In genomic region chr3:106371605-106372292, GRCh38 we compare ENCODE assay signal across 28 cellular contexts.
"Had no signal": no experiment of that assay in that cellular context is flagged by ENCODE, and none has a peak within 500 bp of the region (broad histone marks: within the 10 kb centered on the region; RNA-seq: fewer than 3 reads in every experiment).

No MANE protein-coding gene starts in this region.

- H3K4me2 ChIP-seq: neural progenitor cell had no signal

- H2AFZ ChIP-seq: neural progenitor cell had no signal

- H3K4me1 ChIP-seq: body of pancreas, neural progenitor cell, stomach, thyroid gland, upper lobe of left lung had no signal

- H3K36me3 Mint-ChIP-seq: activated naive CD4-positive, alpha-beta T cell treated with anti-CD3 and anti-CD28 coated beads, Interleukin-2, amount 50 U/mL, for 24 hours; immature natural killer cell; naive thymus-derived CD8-positive, alpha-beta T cell; neural progenitor cell; stimulated activated naive B cell treated with anti-CD40 and anti-IgM and Interleukin-4, amounts not matched to agents 10 μg/mL and 1 μg/mL and 100 μg/mL, for 72 hours had no signal

- DNase-seq: activated CD4-positive, alpha-beta T cell treated with anti-CD3 and anti-CD28 coated beads, Interleukin-2, amount 10 ng/mL, durations not matched to agents 24 days and 14 days; activated CD4-positive, CD25-positive, alpha-beta regulatory T cell treated with anti-CD3 and anti-CD28 coated beads, Interleukin-2, amount 50 U/mL, for 72 hours; activated CD8-positive, alpha-beta T cell treated with anti-CD3 and anti-CD28 coated beads for 36 hours; activated naive CD8-positive, alpha-beta T cell treated with anti-CD3 and anti-CD28 coated beads, Interleukin-2, amount 50 U/mL, for 24 hours; activated T-cell treated with anti-CD3 and anti-CD28 coated beads, Interleukin-2, amount 50 U/mL, for 48 hours; body of pancreas; dermis blood vessel endothelial cell; effector CD4-positive, alpha-beta T cell; esophagus squamous epithelium; head of caudate nucleus; hypothalamus; immature natural killer cell; naive thymus-derived CD8-positive, alpha-beta T cell; occipital lobe; retina; stimulated activated CD4-positive, alpha-beta T cell treated with anti-CD3 and anti-CD28 coated beads, Interleukin-15, amount 100 ng/mL, for 24 hours; stimulated activated CD4-positive, alpha-beta T cell treated with anti-CD3 and anti-CD28 coated beads, Interleukin-2, amount 100 ng/mL, for 24 hours; stimulated activated naive B cell treated with anti-CD40 and anti-IgM and Interleukin-4, amounts not matched to agents 10 μg/mL and 1 μg/mL and 100 μg/mL, for 72 hours; stomach; T-helper 2 cell; thyroid gland; upper lobe of left lung had no signal

- H3K4me3 ChIP-seq: body of pancreas, esophagus squamous epithelium, neural progenitor cell, stomach, thyroid gland, upper lobe of left lung, vagina had no signal

- H3K9me3 Mint-ChIP-seq: activated naive CD4-positive, alpha-beta T cell treated with anti-CD3 and anti-CD28 coated beads, Interleukin-2, amount 50 U/mL, for 24 hours; activated naive CD8-positive, alpha-beta T cell treated with anti-CD3 and anti-CD28 coated beads, Interleukin-2, amount 50 U/mL, for 24 hours; activated T-helper 2 cell treated with anti-CD3 and anti-CD28 coated beads, Interferon-gamma antibody, Interleukin-2, Interleukin-4, amounts not matched to agents 10 μg/mL and 5 μg/mL and 100 μg/mL, durations not matched to agents 14 hours and 24 hours and 36 hours; naive thymus-derived CD8-positive, alpha-beta T cell; neural progenitor cell; stimulated activated naive B cell treated with anti-CD40 and anti-IgM and Interleukin-4, amounts not matched to agents 10 μg/mL and 1 μg/mL and 100 μg/mL, for 72 hours had no signal

- H3K27ac Mint-ChIP-seq: activated CD4-positive, alpha-beta T cell treated with anti-CD3 and anti-CD28 coated beads, Interleukin-2, amount 10 ng/mL, durations not matched to agents 24 days and 14 days; activated CD8-positive, alpha-beta T cell treated with anti-CD3 and anti-CD28 coated beads for 36 hours; activated naive CD4-positive, alpha-beta T cell treated with anti-CD3 and anti-CD28 coated beads, Interleukin-2, amount 50 U/mL, for 24 hours; activated naive CD8-positive, alpha-beta T cell treated with anti-CD3 and anti-CD28 coated beads, Interleukin-2, amount 50 U/mL, for 24 hours; activated T-helper 2 cell treated with anti-CD3 and anti-CD28 coated beads, Interferon-gamma antibody, Interleukin-2, Interleukin-4, amounts not matched to agents 10 μg/mL and 5 μg/mL and 100 μg/mL, durations not matched to agents 14 hours and 24 hours and 36 hours; immature natural killer cell; naive thymus-derived CD8-positive, alpha-beta T cell; neural progenitor cell; progenitor cell of endocrine pancreas; stimulated activated naive B cell treated with anti-CD40 and anti-IgM and Interleukin-4, amounts not matched to agents 10 μg/mL and 1 μg/mL and 100 μg/mL, for 72 hours had no signal

- H3K36me3 ChIP-seq: esophagus squamous epithelium, neural progenitor cell, stomach, thyroid gland, upper lobe of left lung, vagina had no signal

- H3K27ac ChIP-seq: body of pancreas, epithelial cell of prostate, esophagus squamous epithelium, neural progenitor cell, stomach, thyroid gland, upper lobe of left lung, vagina had no signal

- H3K27me3 Mint-ChIP-seq: activated CD4-positive, alpha-beta T cell treated with anti-CD3 and anti-CD28 coated beads, Interleukin-2, amount 10 ng/mL, durations not matched to agents 24 days and 14 days; activated CD8-positive, alpha-beta T cell treated with anti-CD3 and anti-CD28 coated beads for 36 hours; activated naive CD4-positive, alpha-beta T cell treated with anti-CD3 and anti-CD28 coated beads, Interleukin-2, amount 50 U/mL, for 24 hours; activated naive CD8-positive, alpha-beta T cell treated with anti-CD3 and anti-CD28 coated beads, Interleukin-2, amount 50 U/mL, for 24 hours; naive thymus-derived CD8-positive, alpha-beta T cell; progenitor cell of endocrine pancreas had no signal

- ATAC-seq: activated CD8-positive, alpha-beta T cell treated with anti-CD3 and anti-CD28 coated beads for 36 hours; activated naive CD8-positive, alpha-beta T cell treated with anti-CD3 and anti-CD28 coated beads, Interleukin-2, amount 50 U/mL, for 24 hours; body of pancreas; naive thymus-derived CD8-positive, alpha-beta T cell; stimulated activated naive B cell treated with anti-CD40 and anti-IgM and Interleukin-4, amounts not matched to agents 10 μg/mL and 1 μg/mL and 100 μg/mL, for 72 hours had no signal

- H3K4me3 Mint-ChIP-seq: activated CD4-positive, alpha-beta T cell treated with anti-CD3 and anti-CD28 coated beads, Interleukin-2, amount 10 ng/mL, durations not matched to agents 24 days and 14 days; activated CD8-positive, alpha-beta T cell treated with anti-CD3 and anti-CD28 coated beads for 36 hours; activated naive CD4-positive, alpha-beta T cell treated with anti-CD3 and anti-CD28 coated beads, Interleukin-2, amount 50 U/mL, for 24 hours; activated naive CD8-positive, alpha-beta T cell treated with anti-CD3 and anti-CD28 coated beads, Interleukin-2, amount 50 U/mL, for 24 hours; immature natural killer cell; naive thymus-derived CD8-positive, alpha-beta T cell; neural progenitor cell; stimulated activated naive B cell treated with anti-CD40 and anti-IgM and Interleukin-4, amounts not matched to agents 10 μg/mL and 1 μg/mL and 100 μg/mL, for 72 hours had no signal

- H3K4me1 Mint-ChIP-seq: activated naive CD4-positive, alpha-beta T cell treated with anti-CD3 and anti-CD28 coated beads, Interleukin-2, amount 50 U/mL, for 24 hours; activated naive CD8-positive, alpha-beta T cell treated with anti-CD3 and anti-CD28 coated beads, Interleukin-2, amount 50 U/mL, for 24 hours; immature natural killer cell; naive thymus-derived CD8-positive, alpha-beta T cell; neural progenitor cell; stimulated activated naive B cell treated with anti-CD40 and anti-IgM and Interleukin-4, amounts not matched to agents 10 μg/mL and 1 μg/mL and 100 μg/mL, for 72 hours had no signal

- H3K27me3 ChIP-seq: body of pancreas, esophagus squamous epithelium, neural progenitor cell, stomach, thyroid gland, upper lobe of left lung, vagina had no signal

- H3K9me3 ChIP-seq: body of pancreas, esophagus squamous epithelium, stomach, thyroid gland, upper lobe of left lung, vagina had no signal
